1 cellular context compared by ENCODE assay signal in the genomic region with DNA sequence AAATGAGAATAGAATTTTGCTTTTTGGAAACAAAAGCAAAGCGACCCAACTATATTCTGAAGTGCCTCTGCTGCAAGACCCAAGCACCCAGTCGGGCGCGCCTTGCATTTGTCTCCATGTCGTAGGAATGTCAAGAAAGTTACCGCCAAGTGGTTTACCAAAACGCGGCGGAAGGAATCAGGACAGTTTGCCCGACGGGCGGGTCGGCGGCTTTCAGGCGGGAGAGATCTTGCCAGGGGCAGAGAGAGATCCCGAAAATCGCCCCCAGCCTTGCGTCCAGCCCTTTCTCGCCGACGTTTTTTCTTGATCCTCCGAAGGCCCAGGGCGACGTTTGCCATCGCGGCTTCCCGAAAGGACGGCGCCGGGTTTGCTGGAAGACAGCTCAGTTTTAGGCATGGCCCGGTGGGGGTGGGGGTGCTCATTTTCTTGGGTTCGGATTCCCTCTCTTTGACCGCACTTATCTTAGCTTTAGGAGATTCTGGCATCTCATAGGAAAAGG.
TF ChIP-seq lines count a peak whose summit lies in the region.

No MANE protein-coding gene starts in this region.

TF ChIP-seq in K562, 482 proteins besides CTCF, POLR2A, EP300 and RAD21 (continued from another document and continues in another):
- TF ChIP-seq, protein P1, sequence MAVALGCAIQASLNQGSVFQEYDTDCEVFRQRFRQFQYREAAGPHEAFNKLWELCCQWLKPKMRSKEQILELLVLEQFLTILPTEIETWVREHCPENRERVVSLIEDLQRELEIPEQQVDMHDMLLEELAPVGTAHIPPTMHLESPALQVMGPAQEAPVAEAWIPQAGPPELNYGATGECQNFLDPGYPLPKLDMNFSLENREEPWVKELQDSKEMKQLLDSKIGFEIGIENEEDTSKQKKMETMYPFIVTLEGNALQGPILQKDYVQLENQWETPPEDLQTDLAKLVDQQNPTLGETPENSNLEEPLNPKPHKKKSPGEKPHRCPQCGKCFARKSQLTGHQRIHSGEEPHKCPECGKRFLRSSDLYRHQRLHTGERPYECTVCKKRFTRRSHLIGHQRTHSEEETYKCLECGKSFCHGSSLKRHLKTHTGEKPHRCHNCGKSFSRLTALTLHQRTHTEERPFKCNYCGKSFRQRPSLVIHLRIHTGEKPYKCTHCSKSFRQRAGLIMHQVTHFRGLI (CRISPR knock-in tag; IDR thresholded peaks at IDR 0.05), result no peak
- TF ChIP-seq, protein P2, sequence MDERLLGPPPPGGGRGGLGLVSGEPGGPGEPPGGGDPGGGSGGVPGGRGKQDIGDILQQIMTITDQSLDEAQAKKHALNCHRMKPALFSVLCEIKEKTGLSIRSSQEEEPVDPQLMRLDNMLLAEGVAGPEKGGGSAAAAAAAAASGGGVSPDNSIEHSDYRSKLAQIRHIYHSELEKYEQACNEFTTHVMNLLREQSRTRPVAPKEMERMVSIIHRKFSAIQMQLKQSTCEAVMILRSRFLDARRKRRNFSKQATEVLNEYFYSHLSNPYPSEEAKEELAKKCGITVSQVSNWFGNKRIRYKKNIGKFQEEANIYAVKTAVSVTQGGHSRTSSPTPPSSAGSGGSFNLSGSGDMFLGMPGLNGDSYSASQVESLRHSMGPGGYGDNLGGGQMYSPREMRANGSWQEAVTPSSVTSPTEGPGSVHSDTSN (CRISPR knock-in tag; IDR thresholded peaks at IDR 0.05; ENCODE audit: low read depth), result no peak
- TF ChIP-seq, protein P2 (tag; conservative IDR thresholded peaks at IDR 0.05; ENCODE audit: low read depth), result no peak
- TF ChIP-seq HDAC2 (IDR thresholded peaks at IDR 0.05), result peak; percentile 58; the same call in 1 of the 2 replicates
- TF ChIP-seq NCOA2 (IDR thresholded peaks at IDR 0.05; ENCODE audit: partially characterized antibody in 2 of 2), result no peak
- TF ChIP-seq, protein P3, sequence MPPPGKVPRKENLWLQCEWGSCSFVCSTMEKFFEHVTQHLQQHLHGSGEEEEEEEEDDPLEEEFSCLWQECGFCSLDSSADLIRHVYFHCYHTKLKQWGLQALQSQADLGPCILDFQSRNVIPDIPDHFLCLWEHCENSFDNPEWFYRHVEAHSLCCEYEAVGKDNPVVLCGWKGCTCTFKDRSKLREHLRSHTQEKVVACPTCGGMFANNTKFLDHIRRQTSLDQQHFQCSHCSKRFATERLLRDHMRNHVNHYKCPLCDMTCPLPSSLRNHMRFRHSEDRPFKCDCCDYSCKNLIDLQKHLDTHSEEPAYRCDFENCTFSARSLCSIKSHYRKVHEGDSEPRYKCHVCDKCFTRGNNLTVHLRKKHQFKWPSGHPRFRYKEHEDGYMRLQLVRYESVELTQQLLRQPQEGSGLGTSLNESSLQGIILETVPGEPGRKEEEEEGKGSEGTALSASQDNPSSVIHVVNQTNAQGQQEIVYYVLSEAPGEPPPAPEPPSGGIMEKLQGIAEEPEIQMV (tag; conservative IDR thresholded peaks at IDR 0.05; ENCODE audit: low read depth), result no peak
- TF ChIP-seq NR2C1 (IDR thresholded peaks at IDR 0.05), result no peak
- TF ChIP-seq NR2C1 (tag; IDR thresholded peaks at IDR 0.05), result peak; percentile 22; the same call in 1 of the 2 replicates
- no peak for TF ChIP-seq PHB (CRISPR knock-in tag; IDR thresholded peaks at IDR 0.05)
- TF ChIP-seq, protein P4, sequence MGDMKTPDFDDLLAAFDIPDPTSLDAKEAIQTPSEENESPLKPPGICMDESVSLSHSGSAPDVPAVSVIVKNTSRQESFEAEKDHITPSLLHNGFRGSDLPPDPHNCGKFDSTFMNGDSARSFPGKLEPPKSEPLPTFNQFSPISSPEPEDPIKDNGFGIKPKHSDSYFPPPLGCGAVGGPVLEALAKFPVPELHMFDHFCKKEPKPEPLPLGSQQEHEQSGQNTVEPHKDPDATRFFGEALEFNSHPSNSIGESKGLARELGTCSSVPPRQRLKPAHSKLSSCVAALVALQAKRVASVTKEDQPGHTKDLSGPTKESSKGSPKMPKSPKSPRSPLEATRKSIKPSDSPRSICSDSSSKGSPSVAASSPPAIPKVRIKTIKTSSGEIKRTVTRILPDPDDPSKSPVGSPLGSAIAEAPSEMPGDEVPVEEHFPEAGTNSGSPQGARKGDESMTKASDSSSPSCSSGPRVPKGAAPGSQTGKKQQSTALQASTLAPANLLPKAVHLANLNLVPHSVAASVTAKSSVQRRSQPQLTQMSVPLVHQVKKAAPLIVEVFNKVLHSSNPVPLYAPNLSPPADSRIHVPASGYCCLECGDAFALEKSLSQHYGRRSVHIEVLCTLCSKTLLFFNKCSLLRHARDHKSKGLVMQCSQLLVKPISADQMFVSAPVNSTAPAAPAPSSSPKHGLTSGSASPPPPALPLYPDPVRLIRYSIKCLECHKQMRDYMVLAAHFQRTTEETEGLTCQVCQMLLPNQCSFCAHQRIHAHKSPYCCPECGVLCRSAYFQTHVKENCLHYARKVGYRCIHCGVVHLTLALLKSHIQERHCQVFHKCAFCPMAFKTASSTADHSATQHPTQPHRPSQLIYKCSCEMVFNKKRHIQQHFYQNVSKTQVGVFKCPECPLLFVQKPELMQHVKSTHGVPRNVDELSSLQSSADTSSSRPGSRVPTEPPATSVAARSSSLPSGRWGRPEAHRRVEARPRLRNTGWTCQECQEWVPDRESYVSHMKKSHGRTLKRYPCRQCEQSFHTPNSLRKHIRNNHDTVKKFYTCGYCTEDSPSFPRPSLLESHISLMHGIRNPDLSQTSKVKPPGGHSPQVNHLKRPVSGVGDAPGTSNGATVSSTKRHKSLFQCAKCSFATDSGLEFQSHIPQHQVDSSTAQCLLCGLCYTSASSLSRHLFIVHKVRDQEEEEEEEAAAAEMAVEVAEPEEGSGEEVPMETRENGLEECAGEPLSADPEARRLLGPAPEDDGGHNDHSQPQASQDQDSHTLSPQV (IDR thresholded peaks at IDR 0.05), result peak; percentile 81; the same call in 1 of the 2 replicates
- no peak for TF ChIP-seq SAFB (IDR thresholded peaks at IDR 0.05; ENCODE audit: borderline replicate concordance, low read depth, low read length)
- TF ChIP-seq, protein P5, sequence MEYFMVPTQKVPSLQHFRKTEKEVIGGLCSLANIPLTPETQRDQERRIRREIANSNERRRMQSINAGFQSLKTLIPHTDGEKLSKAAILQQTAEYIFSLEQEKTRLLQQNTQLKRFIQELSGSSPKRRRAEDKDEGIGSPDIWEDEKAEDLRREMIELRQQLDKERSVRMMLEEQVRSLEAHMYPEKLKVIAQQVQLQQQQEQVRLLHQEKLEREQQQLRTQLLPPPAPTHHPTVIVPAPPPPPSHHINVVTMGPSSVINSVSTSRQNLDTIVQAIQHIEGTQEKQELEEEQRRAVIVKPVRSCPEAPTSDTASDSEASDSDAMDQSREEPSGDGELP (CRISPR knock-in tag; IDR thresholded peaks at IDR 0.05; ENCODE audit: borderline replicate concordance), result peak; percentile 32; the same call in 1 of the 2 replicates
- peak; percentile 78 for TF ChIP-seq RBFOX2 (IDR thresholded peaks at IDR 0.05; ENCODE audit: low read depth, low read length)
- no peak for TF ChIP-seq ZNF699 (CRISPR knock-in tag; IDR thresholded peaks at IDR 0.05; ENCODE audit: insufficient replicate concordance)
- TF ChIP-seq NCOA6 (IDR thresholded peaks at IDR 0.05), result peak; percentile 93
- no peak for TF ChIP-seq NR2C2 (CRISPR knock-in tag; IDR thresholded peaks at IDR 0.05)
- no peak for TF ChIP-seq NR2C2 (tag; IDR thresholded peaks at IDR 0.05)
- TF ChIP-seq RFX7 (CRISPR knock-in tag; IDR thresholded peaks at IDR 0.05), result no peak
- no peak for TF ChIP-seq ZNF354B (CRISPR knock-in tag; IDR thresholded peaks at IDR 0.05)
- TF ChIP-seq NFYB (IDR thresholded peaks at IDR 0.05; ENCODE audit: extremely low read depth, insufficient read length), result no peak
- no peak for TF ChIP-seq MAFK (IDR thresholded peaks at IDR 0.05; ENCODE audit: low read length)
- TF ChIP-seq, protein P6, sequence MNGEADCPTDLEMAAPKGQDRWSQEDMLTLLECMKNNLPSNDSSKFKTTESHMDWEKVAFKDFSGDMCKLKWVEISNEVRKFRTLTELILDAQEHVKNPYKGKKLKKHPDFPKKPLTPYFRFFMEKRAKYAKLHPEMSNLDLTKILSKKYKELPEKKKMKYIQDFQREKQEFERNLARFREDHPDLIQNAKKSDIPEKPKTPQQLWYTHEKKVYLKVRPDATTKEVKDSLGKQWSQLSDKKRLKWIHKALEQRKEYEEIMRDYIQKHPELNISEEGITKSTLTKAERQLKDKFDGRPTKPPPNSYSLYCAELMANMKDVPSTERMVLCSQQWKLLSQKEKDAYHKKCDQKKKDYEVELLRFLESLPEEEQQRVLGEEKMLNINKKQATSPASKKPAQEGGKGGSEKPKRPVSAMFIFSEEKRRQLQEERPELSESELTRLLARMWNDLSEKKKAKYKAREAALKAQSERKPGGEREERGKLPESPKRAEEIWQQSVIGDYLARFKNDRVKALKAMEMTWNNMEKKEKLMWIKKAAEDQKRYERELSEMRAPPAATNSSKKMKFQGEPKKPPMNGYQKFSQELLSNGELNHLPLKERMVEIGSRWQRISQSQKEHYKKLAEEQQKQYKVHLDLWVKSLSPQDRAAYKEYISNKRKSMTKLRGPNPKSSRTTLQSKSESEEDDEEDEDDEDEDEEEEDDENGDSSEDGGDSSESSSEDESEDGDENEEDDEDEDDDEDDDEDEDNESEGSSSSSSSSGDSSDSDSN (IDR thresholded peaks at IDR 0.05; ENCODE audit: borderline replicate concordance in 1 of 2, low read depth in 2 of 2, low read length in 2 of 2), result 0 out of 4 replicates have a peak, but pooled peaks have one; percentile 31 to 49
- TF ChIP-seq ILF3 (IDR thresholded peaks at IDR 0.05; ENCODE audit: borderline replicate concordance), result no peak
- TF ChIP-seq, protein P7, sequence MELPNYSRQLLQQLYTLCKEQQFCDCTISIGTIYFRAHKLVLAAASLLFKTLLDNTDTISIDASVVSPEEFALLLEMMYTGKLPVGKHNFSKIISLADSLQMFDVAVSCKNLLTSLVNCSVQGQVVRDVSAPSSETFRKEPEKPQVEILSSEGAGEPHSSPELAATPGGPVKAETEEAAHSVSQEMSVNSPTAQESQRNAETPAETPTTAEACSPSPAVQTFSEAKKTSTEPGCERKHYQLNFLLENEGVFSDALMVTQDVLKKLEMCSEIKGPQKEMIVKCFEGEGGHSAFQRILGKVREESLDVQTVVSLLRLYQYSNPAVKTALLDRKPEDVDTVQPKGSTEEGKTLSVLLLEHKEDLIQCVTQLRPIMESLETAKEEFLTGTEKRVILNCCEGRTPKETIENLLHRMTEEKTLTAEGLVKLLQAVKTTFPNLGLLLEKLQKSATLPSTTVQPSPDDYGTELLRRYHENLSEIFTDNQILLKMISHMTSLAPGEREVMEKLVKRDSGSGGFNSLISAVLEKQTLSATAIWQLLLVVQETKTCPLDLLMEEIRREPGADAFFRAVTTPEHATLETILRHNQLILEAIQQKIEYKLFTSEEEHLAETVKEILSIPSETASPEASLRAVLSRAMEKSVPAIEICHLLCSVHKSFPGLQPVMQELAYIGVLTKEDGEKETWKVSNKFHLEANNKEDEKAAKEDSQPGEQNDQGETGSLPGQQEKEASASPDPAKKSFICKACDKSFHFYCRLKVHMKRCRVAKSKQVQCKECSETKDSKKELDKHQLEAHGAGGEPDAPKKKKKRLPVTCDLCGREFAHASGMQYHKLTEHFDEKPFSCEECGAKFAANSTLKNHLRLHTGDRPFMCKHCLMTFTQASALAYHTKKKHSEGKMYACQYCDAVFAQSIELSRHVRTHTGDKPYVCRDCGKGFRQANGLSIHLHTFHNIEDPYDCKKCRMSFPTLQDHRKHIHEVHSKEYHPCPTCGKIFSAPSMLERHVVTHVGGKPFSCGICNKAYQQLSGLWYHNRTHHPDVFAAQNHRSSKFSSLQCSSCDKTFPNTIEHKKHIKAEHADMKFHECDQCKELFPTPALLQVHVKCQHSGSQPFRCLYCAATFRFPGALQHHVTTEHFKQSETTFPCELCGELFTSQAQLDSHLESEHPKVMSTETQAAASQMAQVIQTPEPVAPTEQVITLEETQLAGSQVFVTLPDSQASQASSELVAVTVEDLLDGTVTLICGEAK (IDR thresholded peaks at IDR 0.05), result peak; percentile 54; the same call in 1 of the 2 replicates
- TF ChIP-seq, protein P7 (CRISPR knock-in tag; IDR thresholded peaks at IDR 0.05), result no peak
- TF ChIP-seq XRCC4 (IDR thresholded peaks at IDR 0.05; ENCODE audit: extremely low read depth, insufficient read depth, insufficient read length), result no peak
- TF ChIP-seq ZNF76 (CRISPR knock-in tag; IDR thresholded peaks at IDR 0.05; ENCODE audit: borderline replicate concordance), result no peak
- TF ChIP-seq SUPT5H (IDR thresholded peaks at IDR 0.05), result no peak
- TF ChIP-seq, protein P8, sequence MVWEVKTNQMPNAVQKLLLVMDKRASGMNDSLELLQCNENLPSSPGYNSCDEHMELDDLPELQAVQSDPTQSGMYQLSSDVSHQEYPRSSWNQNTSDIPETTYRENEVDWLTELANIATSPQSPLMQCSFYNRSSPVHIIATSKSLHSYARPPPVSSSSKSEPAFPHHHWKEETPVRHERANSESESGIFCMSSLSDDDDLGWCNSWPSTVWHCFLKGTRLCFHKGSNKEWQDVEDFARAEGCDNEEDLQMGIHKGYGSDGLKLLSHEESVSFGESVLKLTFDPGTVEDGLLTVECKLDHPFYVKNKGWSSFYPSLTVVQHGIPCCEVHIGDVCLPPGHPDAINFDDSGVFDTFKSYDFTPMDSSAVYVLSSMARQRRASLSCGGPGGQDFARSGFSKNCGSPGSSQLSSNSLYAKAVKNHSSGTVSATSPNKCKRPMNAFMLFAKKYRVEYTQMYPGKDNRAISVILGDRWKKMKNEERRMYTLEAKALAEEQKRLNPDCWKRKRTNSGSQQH (CRISPR knock-in tag; IDR thresholded peaks at IDR 0.05), result no peak
